ENCODE assay signal across 29 cellular contexts in genomic region chr6:130700397-130700796, GRCh38.
"Had no signal": no experiment of that assay in that cellular context is flagged by ENCODE, and none has a peak within 500 bp of the region (broad histone marks: within the 10 kb centered on the region; RNA-seq: fewer than 3 reads in every experiment).

No MANE protein-coding gene starts in this region.

- H3K36me3 Mint-ChIP-seq: naive B cell; stimulated activated effector memory CD8-positive, alpha-beta T cell treated with anti-CD3 and anti-CD28 coated beads, Interleukin-12 subunit alpha, Interleukin-12 subunit beta, amount 100 ng/mL, for 72 hours had no signal

- H3K4me1 ChIP-seq: left lung, pancreas, prostate gland, tibial nerve, uterus had no signal

- DNase-seq: hippocampal formation; kidney; left colon; left lung; lower lobe of right lung; mammary epithelial cell; mesenchymal stem cell; naive B cell; nucleus accumbens; pancreas; posterior cingulate gyrus; retina; right cardiac atrium; stimulated activated CD4-positive, alpha-beta T cell treated with anti-CD3 and anti-CD28 coated beads, Interleukin-12 subunit alpha, Interleukin-12 subunit beta, amount 100 ng/mL, for 4 hours; stimulated activated CD4-positive, alpha-beta T cell treated with anti-CD3 and anti-CD28 coated beads, Interleukin-15, amount 100 ng/mL, for 24 hours; stimulated activated CD4-positive, alpha-beta T cell treated with anti-CD3 and anti-CD28 coated beads, Interleukin-2, amount 100 ng/mL, for 24 hours; stimulated activated CD4-positive, alpha-beta T cell treated with anti-CD3 and anti-CD28 coated beads, Interleukin-4, amount 100 ng/mL, for 24 hours; stimulated activated naive CD4-positive, alpha-beta T cell; substantia nigra; uterus had no signal

- H3K27me3 ChIP-seq: pancreas, tibial nerve, uterus had no signal

- H3K36me3 ChIP-seq: left lung, lower lobe of right lung, pancreas, prostate gland, tibial nerve, uterus had no signal

- H3K27ac Mint-ChIP-seq: naive B cell; natural killer cell treated with Interleukin-12 subunit alpha and Interleukin-12 subunit beta and Interleukin-15 and Interleukin-18, amount 100 ng/mL, for 72 hours; stimulated activated effector memory CD8-positive, alpha-beta T cell treated with anti-CD3 and anti-CD28 coated beads, Interleukin-12 subunit alpha, Interleukin-12 subunit beta, amount 100 ng/mL, for 72 hours; stimulated activated naive CD8-positive, alpha-beta T cell treated with anti-CD3 and anti-CD28 coated beads, Interleukin-15, Interleukin-2, amounts not matched to agents 100 ng/mL and 50 ng/mL, for 24 hours; type B pancreatic cell had no signal

- H3K27ac ChIP-seq: left lung, lower lobe of right lung, pancreas, prostate gland, skin epidermis, tibial nerve, uterus had no signal

- H3K27me3 Mint-ChIP-seq: natural killer cell treated with Interleukin-12 subunit alpha and Interleukin-12 subunit beta and Interleukin-15 and Interleukin-18, amount 100 ng/mL, for 72 hours; stimulated activated naive CD8-positive, alpha-beta T cell treated with anti-CD3 and anti-CD28 coated beads, Interleukin-15, Interleukin-2, amounts not matched to agents 100 ng/mL and 50 ng/mL, for 24 hours had no signal

- H3K9me3 ChIP-seq: left lung, lower lobe of right lung, pancreas, prostate gland, uterus had no signal

- ATAC-seq: left colon; pancreas; right cardiac atrium; sciatic nerve; stimulated activated effector memory CD8-positive, alpha-beta T cell treated with anti-CD3 and anti-CD28 coated beads, Interleukin-12 subunit alpha, Interleukin-12 subunit beta, amount 100 ng/mL, for 72 hours had no signal

- H3K4me3 ChIP-seq: left lung, lower lobe of right lung, pancreas, prostate gland, skin epidermis, tibial nerve, uterus had no signal

- H3K4me3 Mint-ChIP-seq: naive B cell; natural killer cell treated with Interleukin-12 subunit alpha and Interleukin-12 subunit beta and Interleukin-15 and Interleukin-18, amount 100 ng/mL, for 72 hours; neural crest cell; stimulated activated effector memory CD8-positive, alpha-beta T cell treated with anti-CD3 and anti-CD28 coated beads, Interleukin-12 subunit alpha, Interleukin-12 subunit beta, amount 100 ng/mL, for 72 hours; stimulated activated naive CD8-positive, alpha-beta T cell treated with anti-CD3 and anti-CD28 coated beads, Interleukin-15, Interleukin-2, amounts not matched to agents 100 ng/mL and 50 ng/mL, for 24 hours; type B pancreatic cell had no signal

- H3K4me1 Mint-ChIP-seq: naive B cell, neural crest cell had no signal
